20 cellular contexts compared by ENCODE assay signal in the genomic region with DNA sequence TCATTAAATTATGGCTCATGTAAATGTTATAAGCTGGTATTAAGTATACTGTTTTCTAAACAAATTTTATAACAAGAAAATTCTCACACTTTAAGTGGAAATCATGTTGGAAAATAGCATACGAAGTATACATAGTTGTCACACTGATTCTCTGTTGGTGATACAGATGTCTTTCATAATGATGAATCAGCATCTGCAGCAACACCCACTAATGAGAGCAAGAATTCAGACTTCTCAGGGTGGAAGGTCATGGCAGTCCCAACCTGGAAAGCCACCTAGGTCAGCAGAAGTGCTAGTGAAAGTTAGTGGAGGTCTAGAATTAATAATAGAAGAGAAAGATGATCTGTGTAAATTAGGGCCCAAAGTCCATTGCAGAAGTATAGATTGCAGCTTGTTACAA.
DNase-seq lines count a peak whose midpoint lies in the region; ATAC-seq, FAIRE-seq and TF ChIP-seq lines count a peak whose summit lies in the region.
"Had no signal": no experiment of that assay in that cellular context is flagged by ENCODE, and none has a peak within 500 bp of the region (broad histone marks: within the 10 kb centered on the region; RNA-seq: fewer than 3 reads in every experiment).

No MANE protein-coding gene starts in this region.

- H3K4me2 ChIP-seq in A549 (no peak overlapping the region), MM.1S (ENCODE audit: low read depth, low read length) (no peak overlapping the region)
- H3K4me2 ChIP-seq: BLaER1 treated with 17β-estradiol and CSF1 and Interleukin-3, amounts not matched to agents 10 nM and 100 nM had no signal

- TF ChIP-seq POLR2A in A549 (IDR thresholded peaks at IDR 0.05; ENCODE audit: low read length): no peak

- H3F3A ChIP-seq in MM.1S (ENCODE audit: insufficient read depth, low read length): peaks cover 2% of the 10 kb centered on the region; the same call in 1 of the 2 replicates

- ATAC-seq in A549 (no peak), GM21423 (IDR thresholded peaks at IDR 0.05; ENCODE audit: unreplicated experiment) (no peak)
- ATAC-seq: CD8-positive, alpha-beta T cell had no signal

- no peak for TF ChIP-seq RAD21 in A549 (conservative IDR thresholded peaks at IDR 0.05 in 1 of 2, IDR thresholded peaks at IDR 0.05 in 1 of 2)

- TF ChIP-seq CTCF in A549 (IDR thresholded peaks at IDR 0.05) (no peak), MM.1S (IDR thresholded peaks at IDR 0.05; ENCODE audit: low read length) (no peak), bronchial epithelial cell (IDR thresholded peaks at IDR 0.05; ENCODE audit: insufficient read depth, low read length, severe bottlenecking) (no peak), epithelial cell of esophagus (IDR thresholded peaks at IDR 0.05; ENCODE audit: insufficient read depth, low read depth, low read length, missing control alignments) (no peak)

- H3K27me3 ChIP-seq in MM.1S (replicated peaks; ENCODE audit: insufficient read depth, low read length): no peaks in the 10 kb centered on the region
- no peaks in the 10 kb centered on the region for H3K27me3 ChIP-seq in bronchial epithelial cell (ENCODE audit: control insufficient read depth, insufficient read depth, low read length)
- H3K27me3 ChIP-seq: BLaER1 treated with 17β-estradiol and CSF1 and Interleukin-3, amounts not matched to agents 10 nM and 100 nM had no signal

- no peak overlapping the region for H3K27ac ChIP-seq in A549
- no peak overlapping the region for H3K27ac ChIP-seq in MM.1S (ENCODE audit: low read length)
- H3K27ac ChIP-seq: BLaER1 treated with 17β-estradiol and CSF1 and Interleukin-3, amounts not matched to agents 10 nM and 100 nM; C4-2B had no signal

- H2AFZ ChIP-seq in MM.1S (ENCODE audit: low read length): no peak overlapping the region

- FAIRE-seq in A549 (lab: Jason Lieb, UNC): no peak
- no peak for FAIRE-seq in bronchial epithelial cell (lab: Jason Lieb, UNC)
- FAIRE-seq: D721Med, GM12891, GM19239 had no signal

- H3K36me3 ChIP-seq in MM.1S (replicated peaks; ENCODE audit: insufficient read depth, low read length) (no peaks in the 10 kb centered on the region), bronchial epithelial cell (ENCODE audit: control insufficient read depth, insufficient read depth, low read length) (no peaks in the 10 kb centered on the region)
- H3K36me3 ChIP-seq: BLaER1 treated with 17β-estradiol and CSF1 and Interleukin-3, amounts not matched to agents 10 nM and 100 nM had no signal

- H3K9ac ChIP-seq in MM.1S (ENCODE audit: low read length): no peak overlapping the region
- H3K9ac ChIP-seq: BLaER1 treated with 17β-estradiol and CSF1 and Interleukin-3, amounts not matched to agents 10 nM and 100 nM had no signal

- no peaks in the 10 kb centered on the region for H4K20me1 ChIP-seq in MM.1S (ENCODE audit: insufficient read depth, low read length)
- H4K20me1 ChIP-seq: BLaER1 treated with 17β-estradiol and CSF1 and Interleukin-3, amounts not matched to agents 10 nM and 100 nM had no signal

- POLR2A ChIA-PET in A549 (lab: Yijun Ruan, JAX): no interaction called here

- no peak overlapping the region for H3K4me3 ChIP-seq in A549
- H3K4me3 ChIP-seq in MM.1S (ENCODE audit: low read length): no peak overlapping the region
- no peak overlapping the region for H3K4me3 ChIP-seq in bronchial epithelial cell (ENCODE audit: low read depth, low read length)
- H3K4me3 ChIP-seq in epithelial cell of esophagus (ENCODE audit: low read length): no peak overlapping the region
- H3K4me3 ChIP-seq: BLaER1 treated with 17β-estradiol and CSF1 and Interleukin-3, amounts not matched to agents 10 nM and 100 nM had no signal

- no peaks in the 10 kb centered on the region for H3K9me2 ChIP-seq in MM.1S (replicated peaks; ENCODE audit: insufficient read depth, low read length)

- DNase-seq in A549 (ENCODE audit: low read depth in 1 of 2, low spot score in 1 of 2) (no peak), MM.1S (peak; percentile 51), bronchial epithelial cell (ENCODE audit: low read depth) (peak; percentile 27), epithelial cell of esophagus (ENCODE audit: low read depth) (peak; percentile 25), NCI-H2196 (lab: John Stamatoyannopoulos, UW; ENCODE audit: unreplicated experiment) (no peak)
- no peak for DNase-seq in stimulated activated CD8-positive, alpha-beta memory T cell treated with anti-CD3 and anti-CD28 coated beads, Interleukin-4, amount 100 ng/mL, for 48 hours
- DNase-seq: 8988T; AML-193; Caco-2; Calu3; CD4-positive, alpha-beta T cell; CD8-positive, alpha-beta T cell; DMS79 treated with DMSO at 0.1 percent for 48 hours; GF-D8 had no signal

- WGBS in A549 (ENCODE audit: missing lambda C conversion rate): 75% methylated on average over 1 of the region's 1 CpG

- no peak for TF ChIP-seq EP300 in A549 (IDR thresholded peaks at IDR 0.05)

- H3K4me1 ChIP-seq in A549: 0 out of 3 replicates have a peak, but pooled peaks cover 1% of the 10 kb centered on the region
- peaks cover 20% of the 10 kb centered on the region for H3K4me1 ChIP-seq in MM.1S (ENCODE audit: low read length)
- H3K4me1 ChIP-seq: BLaER1 treated with 17β-estradiol and CSF1 and Interleukin-3, amounts not matched to agents 10 nM and 100 nM had no signal

- CTCF ChIA-PET in A549 (lab: Yijun Ruan, JAX): interaction anchor here (1.2 kb wide), 1 partner anchor 340 kb away, joined by 3 read pairs; no protein-coding TSS in a partner anchor

- no peaks in the 10 kb centered on the region for H3K79me2 ChIP-seq in MM.1S (ENCODE audit: low read length)

- no peaks in the 10 kb centered on the region for H3K9me3 ChIP-seq in A549
- H3K9me3 ChIP-seq in MM.1S (replicated peaks; ENCODE audit: insufficient read depth, low read length): no peaks in the 10 kb centered on the region
- H3K9me3 ChIP-seq: BLaER1 treated with 17β-estradiol and CSF1 and Interleukin-3, amounts not matched to agents 10 nM and 100 nM; Caco-2 had no signal

TF ChIP-seq in A549, 52 proteins besides CTCF, POLR2A, EP300 and RAD21:
- TF ChIP-seq POLR2AphosphoS2 (conservative IDR thresholded peaks at IDR 0.05; ENCODE audit: low read length): no peak
- TF ChIP-seq MAFK (IDR thresholded peaks at IDR 0.05; ENCODE audit: partially characterized antibody): peak; percentile 4
- TF ChIP-seq HOXB5 (CRISPR knock-in tag; IDR thresholded peaks at IDR 0.05): no peak

Comparison
In these comparisons a context has a peak if more than half of its experiments do, and no peak if none do; other contexts are left out.
1. DNase-seq: peak in MM.1S (single experiment), bronchial epithelial cell (single experiment) and epithelial cell of esophagus (single experiment); none in A549 (0 of 2), NCI-H2196 (single experiment) and stimulated activated CD8-positive, alpha-beta memory T cell treated with anti-CD3 and anti-CD28 coated beads, Interleukin-4, amount 100 ng/mL, for 48 hours (single experiment).